ENCODE assay signal across 8 cellular contexts in the genomic region with DNA sequence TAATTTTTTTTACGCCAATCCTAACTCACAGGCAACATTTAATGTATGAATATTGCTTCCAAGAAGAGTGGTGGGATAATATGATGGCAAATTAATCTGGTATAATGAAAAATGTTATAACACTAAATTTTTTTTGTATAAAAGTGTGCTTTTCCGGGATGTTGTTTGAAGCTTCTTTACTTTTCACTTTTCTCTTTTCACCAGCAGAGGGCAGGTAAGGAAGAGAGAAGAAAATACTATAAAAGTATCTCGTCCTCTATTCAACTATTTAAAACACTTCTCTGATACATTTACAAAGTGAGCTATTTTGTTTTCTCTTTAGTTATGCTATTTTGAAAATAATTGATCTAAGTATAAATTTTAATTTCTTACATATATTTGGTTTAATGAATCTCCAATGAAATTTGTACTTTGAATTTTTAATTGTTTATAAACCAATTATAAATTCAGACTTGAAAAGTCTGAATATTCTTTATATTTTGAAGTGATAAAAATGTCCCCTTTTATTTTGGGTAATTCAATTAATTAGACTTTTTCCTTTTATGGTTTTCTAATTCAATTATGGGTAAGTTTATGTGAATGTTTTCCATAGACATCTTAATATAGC. TPM values are rescaled to one million over a fixed set of nuclear protein-coding genes. Genes with fewer than 3 reads are reported as not detected.
A peak's percentile ranks its signal among the peaks of the same experiment; 100 is the strongest.
DNase-seq lines count a peak whose midpoint lies in the region; ATAC-seq and TF ChIP-seq lines count a peak whose summit lies in the region.

No MANE protein-coding gene starts in this region.

- peak; percentile 22; the same call in 1 of the 2 replicates for TF ChIP-seq CTCF in WI38 (IDR thresholded peaks at IDR 0.05; ENCODE audit: low read depth, low read length)

- DNase-seq in DMS 273 (lab: John Stamatoyannopoulos, UW; ENCODE audit: unreplicated experiment): peak; percentile 61
- no peak for DNase-seq in DMS 273 treated with DMSO at 0.1 percent for 48 hours (lab: John Stamatoyannopoulos, UW)
- DNase-seq in LHCN-M2 (ENCODE audit: low read depth): peak; percentile 36
- DNase-seq in left colon: no peak
- no peak for DNase-seq in iPS-NIHi7 (ENCODE audit: extremely low spot score)
- no peak for DNase-seq in HK-2 (ENCODE audit: unreplicated experiment)
- no peak for DNase-seq in SHP77 treated with DMSO at 0.1 percent for 48 hours (lab: John Stamatoyannopoulos, UW)

- intact Hi-C loops in left colon (cut with DNase I, micrococcal nuclease): loop anchor here in 1 of 2 donors (10.0 kb wide), 1 partner anchor 256 kb away; no protein-coding TSS in a partner anchor

- ATAC-seq in left colon: peak; percentile 60

- H3K4me3 ChIP-seq in WI38 (ENCODE audit: low read depth, low read length): no peak overlapping the region

RNA-seq across cellular contexts. Expression of gene CFTR, which starts 20.7 kb away (rescaled TPM):
- total RNA-seq in LHCN-M2 (2014; rRNA removed) (not detected in 2 replicates), left colon (100 to 1,000 TPM; 116 to 133 TPM)
- not detected for polyA plus RNA-seq in LHCN-M2 (2012)

RNA-seq across cellular contexts. Expression of gene ASZ1, which starts 31.8 kb away (rescaled TPM):
- total RNA-seq in LHCN-M2 (2014; rRNA removed) (not detected in 2 replicates), left colon (not detected)
- not detected for polyA plus RNA-seq in LHCN-M2 (2012)

Comparison
In these comparisons a context has a peak if more than half of its experiments do, and no peak if none do; other contexts are left out.
1. DNase-seq: peak in DMS 273 (single experiment) and LHCN-M2 (single experiment); none in DMS 273 treated with DMSO at 0.1 percent for 48 hours (single experiment), left colon (0 of 2), iPS-NIHi7 (single experiment), HK-2 (single experiment) and SHP77 treated with DMSO at 0.1 percent for 48 hours (single experiment).
2. RNA of gene CFTR, which starts 20.7 kb away (total RNA-seq): 116 to 133 TPM in left colon; not detected in LHCN-M2; every median in the first group is over 100 times any median in the second.